14 cellular contexts compared by ENCODE assay signal in genomic region chr12:103369929-103370328, GRCh38.
A peak's percentile ranks its signal among the peaks of the same experiment; 100 is the strongest.
DNase-seq lines count a peak whose midpoint lies in the region; ATAC-seq and TF ChIP-seq lines count a peak whose summit lies in the region.
"Had no signal": no experiment of that assay in that cellular context is flagged by ENCODE, and none has a peak within 500 bp of the region (broad histone marks: within the 10 kb centered on the region; RNA-seq: fewer than 3 reads in every experiment).

No MANE protein-coding gene starts in this region.

- H3K36me3 ChIP-seq in smooth muscle cell (ENCODE audit: low read depth) (no peaks in the 10 kb centered on the region), gastroesophageal sphincter (no peaks in the 10 kb centered on the region)
- H3K36me3 ChIP-seq: BLaER1 had no signal

- H3K4me2 ChIP-seq in smooth muscle cell, result no peak overlapping the region
- H3K4me2 ChIP-seq: BLaER1 had no signal

- peaks cover 14% of the 10 kb centered on the region for H3K9me3 Mint-ChIP-seq in activated B cell treated with CpG ODN at 0.5 μM for 24 hours

- CTCF ChIA-PET in activated B cell treated with CpG ODN at 0.5 μM for 24 hours (lab: Charles Lee), result no interaction called here

- DNase-seq in activated B cell treated with CpG ODN at 0.5 μM for 24 hours (no peak), SIG-M5 (lab: John Stamatoyannopoulos, UW) (no peak), G401 (ENCODE audit: low spot score) (no peak), smooth muscle cell (lab: John Stamatoyannopoulos, UW; ENCODE audit: unreplicated experiment) (no peak)
- DNase-seq: NCI-H1105 treated with DMSO at 0.1 percent for 48 hours; NCI-H526; stimulated activated CD4-positive, alpha-beta T cell treated with anti-CD3 and anti-CD28 coated beads, Interleukin-4, amount 100 ng/mL, for 1 hour; stimulated activated naive CD8-positive, alpha-beta T cell treated with anti-CD3 and anti-CD28 coated beads, Interleukin-15, Interleukin-2, amounts not matched to agents 100 U/mL and 50 U/mL, for 24 hours had no signal

- TF ChIP-seq POLR2A in gastroesophageal sphincter (IDR thresholded peaks at IDR 0.05), result no peak

- H3K27me3 ChIP-seq in smooth muscle cell (ENCODE audit: low read depth), result no peaks in the 10 kb centered on the region
- no peaks in the 10 kb centered on the region for H3K27me3 ChIP-seq in gastroesophageal sphincter
- H3K27me3 ChIP-seq: BLaER1 had no signal

- H3K27me3 Mint-ChIP-seq in activated B cell treated with CpG ODN at 0.5 μM for 24 hours, result no peaks in the 10 kb centered on the region

- TF ChIP-seq CTCF in activated B cell treated with CpG ODN at 0.5 μM for 24 hours (IDR thresholded peaks at IDR 0.05) (no peak), smooth muscle cell (IDR thresholded peaks at IDR 0.05; ENCODE audit: borderline replicate concordance, insufficient read depth, poor library complexity, severe bottlenecking) (no peak), gastroesophageal sphincter (IDR thresholded peaks at IDR 0.05) (no peak)

- H3K4me3 ChIP-seq in smooth muscle cell (no peak overlapping the region), gastroesophageal sphincter (no peak overlapping the region)
- H3K4me3 ChIP-seq: BLaER1 had no signal

- peak; percentile 82 for ATAC-seq in GM18873 (IDR thresholded peaks at IDR 0.05; ENCODE audit: low FRiP score, unreplicated experiment)
- peak; percentile 83 for ATAC-seq in GM21528 (IDR thresholded peaks at IDR 0.05; ENCODE audit: low FRiP score, unreplicated experiment)
- ATAC-seq in HG03039 (IDR thresholded peaks at IDR 0.05; ENCODE audit: unreplicated experiment), result peak; percentile 67
- ATAC-seq in activated B cell treated with CpG ODN at 0.5 μM for 24 hours (ENCODE audit: low read depth), result peak; percentile 40
- ATAC-seq in gastroesophageal sphincter, result no peak
- ATAC-seq: esophagus mucosa; stimulated activated naive CD8-positive, alpha-beta T cell treated with anti-CD3 and anti-CD28 coated beads, Interleukin-15, Interleukin-2, amounts not matched to agents 100 U/mL and 50 U/mL, for 24 hours had no signal

- no peaks in the 10 kb centered on the region for H3K9me3 ChIP-seq in smooth muscle cell (replicated peaks; ENCODE audit: low read depth)
- H3K9me3 ChIP-seq in gastroesophageal sphincter, result peaks cover 0 to 5% (median 0%) of the 10 kb centered on the region in 3 donors
- H3K9me3 ChIP-seq: BLaER1 had no signal

- no peak overlapping the region for H2AFZ ChIP-seq in smooth muscle cell (ENCODE audit: low read depth)

- H3K27ac Mint-ChIP-seq in activated B cell treated with CpG ODN at 0.5 μM for 24 hours, result peak overlapping the region; percentile 54

- H3K4me3 Mint-ChIP-seq in activated B cell treated with CpG ODN at 0.5 μM for 24 hours, result no peak overlapping the region

- no peak for TF ChIP-seq EP300 in gastroesophageal sphincter (IDR thresholded peaks at IDR 0.05)

- in situ Hi-C loops in G401 (cut with HindIII; ENCODE audit: low sequenced_read_pairs), result no loop called here

- H3K4me1 Mint-ChIP-seq in activated B cell treated with CpG ODN at 0.5 μM for 24 hours, result peaks cover 27% of the 10 kb centered on the region

- no peaks in the 10 kb centered on the region for H3F3A ChIP-seq in smooth muscle cell (ENCODE audit: low read depth)

- H3K79me2 ChIP-seq in smooth muscle cell (ENCODE audit: low read depth), result no peaks in the 10 kb centered on the region

- H3K4me1 ChIP-seq in smooth muscle cell (ENCODE audit: low read depth) (no peaks in the 10 kb centered on the region), gastroesophageal sphincter (no peaks in the 10 kb centered on the region)
- H3K4me1 ChIP-seq: BLaER1 had no signal

- POLR2A ChIA-PET in activated B cell treated with CpG ODN at 0.5 μM for 24 hours (lab: Charles Lee), result no interaction called here

- no peak overlapping the region for H3K9ac ChIP-seq in smooth muscle cell (ENCODE audit: low read depth)
- H3K9ac ChIP-seq: BLaER1 had no signal

- no peaks in the 10 kb centered on the region for H4K20me1 ChIP-seq in smooth muscle cell (ENCODE audit: low read depth)
- H4K20me1 ChIP-seq: BLaER1 had no signal

- WGBS in smooth muscle cell (ENCODE audit: low lambda C conversion rate), result 100% methylated on average over 1 of the region's 1 CpG
- 86 to 100% methylated on average over 1 of the region's 1 CpG for WGBS in gastroesophageal sphincter (ENCODE audit: low coverage in 1 of 2), 2 donors

- H3K36me3 Mint-ChIP-seq in activated B cell treated with CpG ODN at 0.5 μM for 24 hours (ENCODE audit: low read depth), result peaks cover 43% of the 10 kb centered on the region

- intact Hi-C loops in activated B cell treated with CpG ODN at 0.5 μM for 24 hours (cut with micrococcal nuclease), result no loop called here

- H3K27ac ChIP-seq in smooth muscle cell (ENCODE audit: low read depth) (no peak overlapping the region), gastroesophageal sphincter (no peak overlapping the region)
- H3K27ac ChIP-seq: BLaER1 had no signal
